ENCODE assay signal across 8 cellular contexts in genomic region chr3:191328963-191329653, GRCh38. TPM values are rescaled to one million over a fixed set of nuclear protein-coding genes. Genes with fewer than 3 reads are reported as not detected.
A peak's percentile ranks its signal among the peaks of the same experiment; 100 is the strongest.
DNase-seq lines count a peak whose midpoint lies in the region; ATAC-seq and TF ChIP-seq lines count a peak whose summit lies in the region.

A gene with protein sequence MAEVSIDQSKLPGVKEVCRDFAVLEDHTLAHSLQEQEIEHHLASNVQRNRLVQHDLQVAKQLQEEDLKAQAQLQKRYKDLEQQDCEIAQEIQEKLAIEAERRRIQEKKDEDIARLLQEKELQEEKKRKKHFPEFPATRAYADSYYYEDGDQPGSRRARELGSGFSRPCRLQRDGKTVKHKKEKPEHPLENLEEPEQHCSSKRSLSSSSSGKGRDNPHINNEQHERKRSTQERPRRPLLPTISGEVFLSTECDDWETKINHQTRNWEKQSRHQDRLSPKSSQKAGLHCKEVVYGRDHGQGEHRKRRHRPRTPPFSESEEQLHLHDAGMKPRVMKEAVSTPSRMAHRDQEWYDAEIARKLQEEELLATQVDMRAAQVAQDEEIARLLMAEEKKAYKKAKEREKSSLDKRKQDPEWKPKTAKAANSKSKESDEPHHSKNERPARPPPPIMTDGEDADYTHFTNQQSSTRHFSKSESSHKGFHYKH (plus strand): TSS chr3:191329394. CDS start chr3:191329675, 281 bp downstream.

- H3K79me2 ChIP-seq in SU-DHL-6 (ENCODE audit: insufficient read depth, low read length): no peaks in the 10 kb centered on the region

- H3K27ac ChIP-seq in SU-DHL-6 (ENCODE audit: low read depth, low read length): no peak within 1 kb of the TSS
- peak within 1 kb of the TSS; percentile 72 for H3K27ac ChIP-seq in right cardiac atrium (ENCODE audit: low read length)
- H3K27ac ChIP-seq in prostate gland: peak within 1 kb of the TSS; percentile 89 to 92

- under 1% methylated on average over 63 of the region's 63 CpGs for WGBS in right cardiac atrium
- WGBS in prostate gland: 1% methylated on average over 63 of the region's 63 CpGs

- H3K9ac ChIP-seq in SU-DHL-6 (ENCODE audit: low read length): peak within 1 kb of the TSS; percentile 79

- intact Hi-C loops in right cardiac atrium (cut with DNase I) (loop anchor here in 1 of 4 donors (2.0 kb wide), 1 partner anchor 50 kb away; no protein-coding TSS in a partner anchor), prostate gland (cut with DNase I) (loop anchor here (10.0 kb wide), 1 partner anchor 56 kb away; no protein-coding TSS in a partner anchor)

- no peaks in the 10 kb centered on the region for H4K20me1 ChIP-seq in SU-DHL-6 (ENCODE audit: low read depth, low read length)

- H3K4me2 ChIP-seq in SU-DHL-6 (ENCODE audit: low read depth, low read length, poor library complexity, severe bottlenecking): peak within 1 kb of the TSS; percentile 61

- DNase-seq in NCI-H1092 treated with DMSO at 0.1 percent for 48 hours (lab: John Stamatoyannopoulos, UW) (peak; percentile 80), astrocyte of the cerebellum (ENCODE audit: low read depth) (no peak), right cardiac atrium (peak; percentile 88 to 95 (median 95)), prostate gland (ENCODE audit: low spot score) (peak; percentile 82), AML-193 (lab: John Stamatoyannopoulos, UW) (no peak)

- in situ Hi-C loops in astrocyte of the cerebellum (cut with HindIII; ENCODE audit: low sequenced_read_pairs): no loop called here

- H2AFZ ChIP-seq in SU-DHL-6 (ENCODE audit: low read depth, low read length, severe bottlenecking): peak within 1 kb of the TSS; percentile 97

- H3K4me3 ChIP-seq in SU-DHL-6 (ENCODE audit: insufficient read depth, low read length, poor library complexity, severe bottlenecking) (peak within 1 kb of the TSS; percentile 66), astrocyte of the cerebellum (ENCODE audit: low read depth, low read length) (peak within 1 kb of the TSS; percentile 76), right cardiac atrium (ENCODE audit: low read length) (peak within 1 kb of the TSS; percentile 61), prostate gland (peak within 1 kb of the TSS; percentile 86 to 96)

- ATAC-seq in GM18499 (IDR thresholded peaks at IDR 0.05; ENCODE audit: insufficient read depth, unreplicated experiment) (peak; percentile 46), HG02642 (IDR thresholded peaks at IDR 0.05; ENCODE audit: poor library complexity, unreplicated experiment) (peak; percentile 88), right cardiac atrium (peak; percentile 86 to 87)

- H3K9me2 ChIP-seq in SU-DHL-6 (replicated peaks; ENCODE audit: insufficient read depth, low read length): no peaks in the 10 kb centered on the region

- H3K9me3 ChIP-seq in SU-DHL-6 (ENCODE audit: insufficient read depth, low read length) (no peaks in the 10 kb centered on the region), right cardiac atrium (ENCODE audit: control insufficient read depth, low read length) (no peaks in the 10 kb centered on the region), prostate gland (no peaks in the 10 kb centered on the region)

- H3K36me3 ChIP-seq in SU-DHL-6 (ENCODE audit: low read length): no peaks in the 10 kb centered on the region
- no peaks in the 10 kb centered on the region for H3K36me3 ChIP-seq in prostate gland

- TF ChIP-seq CTCF in SU-DHL-6 (IDR thresholded peaks at IDR 0.05; ENCODE audit: insufficient read depth, low read length, poor library complexity, severe bottlenecking) (no peak), astrocyte of the cerebellum (IDR thresholded peaks at IDR 0.05; ENCODE audit: low read depth, low read length, missing control alignments) (no peak), prostate gland (IDR thresholded peaks at IDR 0.05) (no peak)

- H3K4me1 ChIP-seq in right cardiac atrium (ENCODE audit: control insufficient read depth, insufficient read depth, low read length) (peaks cover 7% of the 10 kb centered on the region), prostate gland (replicated peaks) (peaks cover 6% of the 10 kb centered on the region)

- H3F3A ChIP-seq in SU-DHL-6 (ENCODE audit: insufficient read depth): peaks cover 4% of the 10 kb centered on the region; the same call in 1 of the 2 replicates

- H3K27me3 ChIP-seq in SU-DHL-6 (ENCODE audit: low read length) (no peaks in the 10 kb centered on the region), right cardiac atrium (ENCODE audit: control insufficient read depth, insufficient read depth) (no peaks in the 10 kb centered on the region), prostate gland (replicated peaks; ENCODE audit: insufficient read depth) (no peaks in the 10 kb centered on the region)

- no peak for TF ChIP-seq POLR2A in prostate gland (IDR thresholded peaks at IDR 0.05)

RNA-seq across cellular contexts. Expression of the gene that starts here (rescaled TPM):
- total RNA-seq in right cardiac atrium (10 to 100 TPM; 47.6 to 67.5 (median 51.3) TPM), prostate gland (10 to 100 TPM; 56.0 to 84.7 TPM)
- polyA plus RNA-seq in right cardiac atrium: 22.5 TPM

Comparison
In these comparisons a context has a peak if more than half of its experiments do, and no peak if none do; other contexts are left out.
1. DNase-seq: peak in NCI-H1092 treated with DMSO at 0.1 percent for 48 hours (single experiment), right cardiac atrium (3 of 3) and prostate gland (single experiment); none in astrocyte of the cerebellum (single experiment) and AML-193 (0 of 2).
2. Peak in every context shown above with its lines, with median percentiles within 50 percentile points of each other: ATAC-seq and H3K4me3 ChIP-seq.